In the genomic region with DNA sequence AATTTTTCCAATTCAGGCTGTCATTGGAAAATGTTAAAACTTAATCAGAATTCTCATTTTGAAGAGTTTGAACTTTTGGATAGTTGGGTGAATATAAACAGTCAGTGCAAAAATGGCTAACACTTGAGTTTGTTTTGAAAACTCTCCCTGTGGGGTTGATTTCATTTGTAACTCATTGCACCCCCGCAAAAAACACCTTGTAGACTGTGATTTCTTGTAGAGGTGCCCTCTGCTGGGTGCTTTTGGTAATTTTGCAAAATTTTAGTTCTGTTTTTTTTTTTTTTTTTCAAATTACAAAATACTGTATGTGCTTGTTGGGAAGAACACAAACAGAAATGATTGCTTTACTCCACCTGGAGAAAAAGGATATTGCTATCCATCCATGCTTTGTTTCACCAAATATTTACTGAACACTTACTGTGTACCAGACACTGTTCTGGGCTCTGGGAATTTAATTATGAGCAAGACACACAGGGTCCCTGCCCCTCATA, we compare ENCODE assay signal across 8 cellular contexts. TPM values are rescaled to one million over a fixed set of nuclear protein-coding genes. Genes with fewer than 3 reads are reported as not detected.
DNase-seq lines count a peak whose midpoint lies in the region; ATAC-seq and TF ChIP-seq lines count a peak whose summit lies in the region.

No MANE protein-coding gene starts in this region.

- H3K9me2 ChIP-seq in PC-3 (replicated peaks; ENCODE audit: low read length), result no peaks in the 10 kb centered on the region

- CTCF ChIA-PET in PC-3 (lab: Charles Lee), result no interaction called here

- no TSS peak for BruUV-seq in PC-3 (replicated peaks; lab: Mats Ljungman, UMichigan)

- no peaks in the 10 kb centered on the region for H3F3A ChIP-seq in PC-3 (ENCODE audit: low read length, unreplicated experiment)

- 2 to 7% methylated on average over 1 of the region's 1 CpG for WGBS in lung, 2 donors

- H3K9me3 ChIP-seq in PC-3 (ENCODE audit: low read length) (no peaks in the 10 kb centered on the region), lung (ENCODE audit: control insufficient read depth in 2 of 2, insufficient read depth in 1 of 2, low read length in 1 of 2) (peaks cover 0 to 2% of the 10 kb centered on the region in 2 donors)

- H3K27ac ChIP-seq in PC-3 (ENCODE audit: low read length) (no peak overlapping the region), brain microvascular endothelial cell (no peak overlapping the region), lung (ENCODE audit: low read depth in 1 of 2, low read length in 1 of 2) (no peak overlapping the region)

- H3K4me1 ChIP-seq in PC-3 (ENCODE audit: insufficient read depth, low read length) (no peaks in the 10 kb centered on the region), lung (ENCODE audit: control insufficient read depth in 2 of 2, insufficient read depth in 2 of 2, low read length in 2 of 2) (peaks cover 0 to 10% of the 10 kb centered on the region in 2 donors)

- DNase-seq in AG20443 (ENCODE audit: low spot score), result peak; percentile 37
- peak; percentile 32 for DNase-seq in PC-3
- no peak for DNase-seq in brain microvascular endothelial cell
- DNase-seq in lung (ENCODE audit: low spot score), result no peak
- DNase-seq in mucosa of gallbladder (ENCODE audit: low spot score), result no peak
- DNase-seq in iPS-NIHi7 (ENCODE audit: extremely low spot score), result no peak

- ATAC-seq in PC-3, result no peak
- no peak for ATAC-seq in lung (ENCODE audit: insufficient read depth, low FRiP score)
- ATAC-seq in HG03460 (IDR thresholded peaks at IDR 0.05; ENCODE audit: unreplicated experiment), result no peak

- H3K79me2 ChIP-seq in PC-3 (ENCODE audit: low read length), result no peaks in the 10 kb centered on the region

- no peak overlapping the region for H3K9ac ChIP-seq in PC-3 (ENCODE audit: low read length)

- peak; percentile 60 for TF ChIP-seq CTCF in GM12872 (IDR thresholded peaks at IDR 0.05; ENCODE audit: insufficient read depth, low read depth, low read length)
- peak; percentile 64 for TF ChIP-seq CTCF in PC-3 (conservative IDR thresholded peaks at IDR 0.05; ENCODE audit: low read depth, low read length)
- TF ChIP-seq CTCF in brain microvascular endothelial cell (IDR thresholded peaks at IDR 0.05; ENCODE audit: low read depth, low read length, missing control alignments), result peak; percentile 57
- TF ChIP-seq CTCF in lung (IDR thresholded peaks at IDR 0.05; ENCODE audit: control extremely low read depth, extremely low read depth), result peak; percentile 12

- no peak overlapping the region for H2AFZ ChIP-seq in PC-3 (ENCODE audit: low read length)

- H3K4me2 ChIP-seq in PC-3 (ENCODE audit: low read length), result no peak overlapping the region

- intact Hi-C loops in PC-3 (cut with micrococcal nuclease), result loop anchor here (5.0 kb wide), 1 partner anchor 110 kb away; no protein-coding TSS in a partner anchor

- no peaks in the 10 kb centered on the region for H3K36me3 ChIP-seq in PC-3 (ENCODE audit: low read depth, low read length)
- peaks cover 50% of the 10 kb centered on the region for H3K36me3 ChIP-seq in brain microvascular endothelial cell (replicated peaks)
- H3K36me3 ChIP-seq in lung (ENCODE audit: control insufficient read depth in 2 of 2, insufficient read depth in 2 of 2, low read length in 2 of 2), result peaks cover 14 to 42% of the 10 kb centered on the region in 2 donors

- POLR2A ChIA-PET in PC-3 (lab: Charles Lee; ENCODE audit: unreplicated experiment), result no interaction called here

- H3K27me3 ChIP-seq in PC-3 (ENCODE audit: low read length), result no peaks in the 10 kb centered on the region
- H3K27me3 ChIP-seq in brain microvascular endothelial cell (replicated peaks), result no peaks in the 10 kb centered on the region
- no peaks in the 10 kb centered on the region for H3K27me3 ChIP-seq in lung (ENCODE audit: control insufficient read depth, insufficient read depth)

- in situ Hi-C loops in brain microvascular endothelial cell (cut with HindIII; ENCODE audit: low pct_ligation_motif_present, low sequenced_read_pairs), result no loop called here

- no peaks in the 10 kb centered on the region for H4K20me1 ChIP-seq in PC-3 (ENCODE audit: low read length)

- H3K4me3 ChIP-seq in PC-3 (ENCODE audit: low read length), result no peak overlapping the region
- H3K4me3 ChIP-seq in brain microvascular endothelial cell (ENCODE audit: low read depth, low read length), result no peak overlapping the region
- no peak overlapping the region for H3K4me3 ChIP-seq in lung

RNA-seq across cellular contexts. Expression of gene GPI, which starts 28.2 kb away (rescaled TPM):
- total RNA-seq in PC-3 (2014; rRNA removed), result 263 and 319 TPM in 2 replicates
- total RNA-seq in lung, result 100 to 1,000 TPM in 1 of 2 donors, 10 to 100 TPM in 1; 91.3 to 225 TPM
- polyA plus RNA-seq in lung, result 100 to 1,000 TPM in 1 of 2 donors, 10 to 100 TPM in 1; 79.8 to 151 TPM
- 406 TPM for total RNA-seq in mucosa of gallbladder

Comparison
In these comparisons a context has a peak if more than half of its experiments do, and no peak if none do; other contexts are left out.
1. DNase-seq: peak in AG20443 (single experiment) and PC-3 (single experiment); none in brain microvascular endothelial cell (single experiment), lung (single experiment), mucosa of gallbladder (single experiment) and iPS-NIHi7 (single experiment).
2. CTCF ChIP-seq: peak in every context shown above with its lines; median percentile 64 in PC-3; 60 in GM12872; 57 in brain microvascular endothelial cell; 12 in lung.